ENCODE assay signal across 25 cellular contexts in the genomic region with DNA sequence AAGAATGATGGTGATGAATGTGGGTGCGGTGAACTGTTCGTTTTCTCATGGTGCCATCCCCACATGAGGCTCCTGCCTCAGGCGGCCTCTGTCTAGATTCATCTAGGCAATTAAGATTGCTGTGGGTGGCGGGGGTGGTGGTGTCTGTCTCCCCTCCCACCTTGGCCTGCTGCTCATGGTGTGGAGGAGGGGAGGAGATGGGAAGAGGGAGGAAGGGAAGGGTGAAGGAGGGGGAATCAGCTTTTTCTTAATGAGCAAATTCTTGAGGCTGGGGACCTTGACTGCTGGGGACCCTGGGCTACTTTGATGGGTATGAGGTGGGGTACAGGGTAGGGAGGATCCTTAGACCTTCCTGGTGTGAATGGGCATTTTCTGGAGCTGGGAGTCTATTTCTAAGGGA.
"Had no signal": no experiment of that assay in that cellular context is flagged by ENCODE, and none has a peak within 500 bp of the region (broad histone marks: within the 10 kb centered on the region; RNA-seq: fewer than 3 reads in every experiment).

No MANE protein-coding gene starts in this region.

- H3K27ac Mint-ChIP-seq: activated CD4-positive, alpha-beta T cell treated with anti-CD3 and anti-CD28 coated beads, Interleukin-2, amount 10 ng/mL, durations not matched to agents 7 days and 5 days; activated CD8-positive, alpha-beta T cell treated with anti-CD3 and anti-CD28 coated beads, Interleukin-2, amount 10 ng/mL, durations not matched to agents 7 days and 5 days; activated naive CD8-positive, alpha-beta T cell treated with anti-CD3 and anti-CD28 coated beads for 36 hours; stimulated activated naive CD8-positive, alpha-beta T cell treated with anti-CD3 and anti-CD28 coated beads, Interleukin-15, Interleukin-2, amounts not matched to agents 100 ng/mL and 50 ng/mL, for 24 hours had no signal

- DNase-seq: activated CD4-positive, alpha-beta T cell treated with anti-CD3 and anti-CD28 coated beads, Interleukin-2, amount 10 ng/mL, durations not matched to agents 7 days and 5 days; activated CD8-positive, alpha-beta T cell treated with anti-CD3 and anti-CD28 coated beads, Interleukin-2, amount 10 ng/mL, durations not matched to agents 7 days and 5 days; activated naive CD4-positive, alpha-beta T cell treated with Interleukin-2 at 50 U/mL for 16 hours; activated naive CD8-positive, alpha-beta T cell treated with anti-CD3 and anti-CD28 coated beads for 36 hours; activated T-cell treated with anti-CD3 and anti-CD28 coated beads, Interleukin-2, amount 50 U/mL, for 4 hours; dorsolateral prefrontal cortex; head of caudate nucleus; hypothalamus; islet precursor cell; left cardiac atrium; naive thymus-derived CD4-positive, alpha-beta T cell; right cardiac atrium; stimulated activated CD4-positive, alpha-beta T cell treated with anti-CD3 and anti-CD28 coated beads, Interleukin-4, amount 100 ng/mL, for 24 hours; substantia nigra; SW 1271; T-helper 2 cell; thyroid gland had no signal

- H2AFZ ChIP-seq: parathyroid adenoma had no signal

- H3K27me3 ChIP-seq: breast epithelium, dorsolateral prefrontal cortex, esophagus muscularis mucosa, thyroid gland had no signal

- H3K9ac ChIP-seq: parathyroid adenoma had no signal

- H3K36me3 ChIP-seq: breast epithelium, esophagus muscularis mucosa, neutrophil, thyroid gland had no signal

- H3K4me3 ChIP-seq: breast epithelium, dorsolateral prefrontal cortex, esophagus muscularis mucosa, thyroid gland had no signal

- H3K27me3 Mint-ChIP-seq: activated naive CD8-positive, alpha-beta T cell treated with anti-CD3 and anti-CD28 coated beads for 36 hours; central memory CD8-positive, alpha-beta T cell; stimulated activated naive CD8-positive, alpha-beta T cell treated with anti-CD3 and anti-CD28 coated beads, Interleukin-15, Interleukin-2, amounts not matched to agents 100 ng/mL and 50 ng/mL, for 24 hours had no signal

- H3K27ac ChIP-seq: breast epithelium, dorsolateral prefrontal cortex, esophagus muscularis mucosa, neutrophil, parathyroid adenoma, thyroid gland, VCaP had no signal

- H3K4me1 ChIP-seq: breast epithelium, parathyroid adenoma had no signal

- H3K36me3 Mint-ChIP-seq: activated naive CD8-positive, alpha-beta T cell treated with anti-CD3 and anti-CD28 coated beads for 36 hours; naive thymus-derived CD4-positive, alpha-beta T cell had no signal

- H3K4me3 Mint-ChIP-seq: activated CD4-positive, alpha-beta T cell treated with anti-CD3 and anti-CD28 coated beads, Interleukin-2, amount 10 ng/mL, durations not matched to agents 7 days and 5 days; activated CD8-positive, alpha-beta T cell treated with anti-CD3 and anti-CD28 coated beads, Interleukin-2, amount 10 ng/mL, durations not matched to agents 7 days and 5 days; activated naive CD8-positive, alpha-beta T cell treated with anti-CD3 and anti-CD28 coated beads for 36 hours; activated T-cell treated with anti-CD3 and anti-CD28 coated beads, Interleukin-2, amount 50 U/mL, for 4 hours; central memory CD8-positive, alpha-beta T cell; stimulated activated naive CD8-positive, alpha-beta T cell treated with anti-CD3 and anti-CD28 coated beads, Interleukin-15, Interleukin-2, amounts not matched to agents 100 ng/mL and 50 ng/mL, for 24 hours had no signal

- H3K9me3 ChIP-seq: breast epithelium, esophagus muscularis mucosa, neutrophil, thyroid gland had no signal

- ATAC-seq: activated CD4-positive, CD25-positive, alpha-beta regulatory T cell treated with anti-CD3 and anti-CD28 coated beads, Interleukin-2, amount 50 U/mL, for 24 hours; activated CD8-positive, alpha-beta T cell treated with anti-CD3 and anti-CD28 coated beads, Interleukin-2, amount 10 ng/mL, durations not matched to agents 7 days and 5 days; activated T-cell treated with anti-CD3 and anti-CD28 coated beads, Interleukin-2, amount 50 U/mL, for 4 hours; left cardiac atrium; naive thymus-derived CD4-positive, alpha-beta T cell; right cardiac atrium had no signal

- H3K9me3 Mint-ChIP-seq: activated CD4-positive, alpha-beta T cell treated with anti-CD3 and anti-CD28 coated beads, Interleukin-2, amount 10 ng/mL, durations not matched to agents 7 days and 5 days; activated naive CD8-positive, alpha-beta T cell treated with anti-CD3 and anti-CD28 coated beads for 36 hours; activated T-cell treated with anti-CD3 and anti-CD28 coated beads, Interleukin-2, amount 50 U/mL, for 4 hours; central memory CD8-positive, alpha-beta T cell; stimulated activated naive CD8-positive, alpha-beta T cell treated with anti-CD3 and anti-CD28 coated beads, Interleukin-15, Interleukin-2, amounts not matched to agents 100 ng/mL and 50 ng/mL, for 24 hours had no signal

- H3K79me2 ChIP-seq: parathyroid adenoma had no signal
